Comparison of ENCODE assay signal across 8 cellular contexts in genomic region chr10:37857287-37858211, GRCh38. TPM values are rescaled to one million over a fixed set of nuclear protein-coding genes. Genes with fewer than 3 reads are reported as not detected.
A peak's percentile ranks its signal among the peaks of the same experiment; 100 is the strongest.
DNase-seq lines count a peak whose midpoint lies in the region; ATAC-seq and TF ChIP-seq lines count a peak whose summit lies in the region.

TSS of gene ZNF248 (minus strand) at chr10:37857610. CDS start at chr10:37856310, 1,300 bp downstream.

- H3K79me2 ChIP-seq in mammary epithelial cell (ENCODE audit: insufficient read depth, low read length) = peaks cover 21% of the 10 kb centered on the region

- H3K4me1 Mint-ChIP-seq in immature natural killer cell = peaks cover 20 to 54% of the 10 kb centered on the region in 2 donors

- peak within 1 kb of the TSS; percentile 78 for H3K9ac ChIP-seq in mammary epithelial cell (ENCODE audit: insufficient read depth, low read length)

- TF ChIP-seq CTCF in AG04449 (IDR thresholded peaks at IDR 0.05; ENCODE audit: insufficient read depth, low read length, missing control alignments) = no peak
- TF ChIP-seq CTCF in WERI-Rb-1 (IDR thresholded peaks at IDR 0.05; ENCODE audit: low read depth, low read length) = no peak
- TF ChIP-seq CTCF in mammary epithelial cell (conservative IDR thresholded peaks at IDR 0.05 in 1 of 2, IDR thresholded peaks at IDR 0.05 in 1 of 2; ENCODE audit: extremely low read depth in 1 of 2, insufficient read depth in 1 of 2, low read depth in 1 of 2, low read length in 2 of 2) = no peak

- H3K27me3 ChIP-seq in WERI-Rb-1 (ENCODE audit: insufficient read depth, low read depth, severe bottlenecking) (no peaks in the 10 kb centered on the region), mammary epithelial cell (ENCODE audit: insufficient read depth, low read length) (no peaks in the 10 kb centered on the region)

- H3K36me3 ChIP-seq in WERI-Rb-1 (peaks cover 3% of the 10 kb centered on the region), mammary epithelial cell (ENCODE audit: insufficient read depth, low read length) (no peaks in the 10 kb centered on the region)

- no peaks in the 10 kb centered on the region for H4K20me1 ChIP-seq in mammary epithelial cell (ENCODE audit: insufficient read depth, low read length)

- no peaks in the 10 kb centered on the region for H3K9me3 ChIP-seq in WERI-Rb-1 (ENCODE audit: severe bottlenecking)
- no peaks in the 10 kb centered on the region for H3K9me3 ChIP-seq in mammary epithelial cell (replicated peaks; ENCODE audit: insufficient read depth, low read length)

- peak within 1 kb of the TSS; percentile 85 to 96 (median 94) for H3K4me3 Mint-ChIP-seq in immature natural killer cell

- in situ Hi-C loops in mammary epithelial cell (cut with MboI; ENCODE audit: low sequenced_read_pairs in 2 of 2) = no loop called here

- peak within 1 kb of the TSS; percentile 76 to 98 (median 96) for H3K27ac Mint-ChIP-seq in immature natural killer cell

- H2AFZ ChIP-seq in mammary epithelial cell (ENCODE audit: low read depth, low read length) = peak within 1 kb of the TSS; percentile 89

- POLR2A ChIA-PET in AG04449 (lab: Yijun Ruan, JAX) = interaction anchor here (1.0 kb wide), 1 partner anchor 9 kb away, joined by 3 read pairs; no protein-coding TSS in a partner anchor

- peaks cover 11% of the 10 kb centered on the region for H3K4me1 ChIP-seq in mammary epithelial cell (ENCODE audit: insufficient read depth, low read length)

- H3K4me3 ChIP-seq in AG04449 (ENCODE audit: low read depth, low read length) (peak within 1 kb of the TSS; percentile 82), WERI-Rb-1 (ENCODE audit: low read depth, low read length) (peak within 1 kb of the TSS; percentile 84), mammary epithelial cell (replicated peaks in 1 of 3; ENCODE audit: insufficient read depth in 1 of 3, low read depth in 2 of 3, low read length in 3 of 3) (peak within 1 kb of the TSS; percentile 67 to 87 (median 72))

- 2% methylated on average over 26 of the region's 81 CpGs for WGBS in mammary epithelial cell (ENCODE audit: low coverage, missing lambda C conversion rate)

- no peaks in the 10 kb centered on the region for H3K9me3 Mint-ChIP-seq in immature natural killer cell

- H3K27ac ChIP-seq in WERI-Rb-1 (peak within 1 kb of the TSS; percentile 99), mammary epithelial cell (ENCODE audit: insufficient read depth, low read depth, low read length) (peak within 1 kb of the TSS; percentile 66)

- peak within 1 kb of the TSS; percentile 80 for H3K4me2 ChIP-seq in mammary epithelial cell (ENCODE audit: insufficient read depth, low read depth, low read length)

- intact Hi-C loops in mammary epithelial cell (cut with micrococcal nuclease) = loop anchor here (5.0 kb wide), 1 partner anchor 120 kb away; the partner anchor contains the start of gene ZNF25

- dilution Hi-C loops in mammary epithelial cell (cut with HindIII; ENCODE audit: low sequenced_read_pairs) = no loop called here

- DNase-seq in AG04449 (ENCODE audit: low read depth, low spot score) (peak; percentile 85), NCI-H2196 (lab: John Stamatoyannopoulos, UW; ENCODE audit: unreplicated experiment) (peak; percentile 85), WERI-Rb-1 (peak; percentile 97), mammary epithelial cell (peak; percentile 93), immature natural killer cell (peak; percentile 94 to 96 (median 96))
- peak; percentile 84 to 91 (median 87) for DNase-seq in stimulated activated CD4-positive, alpha-beta T cell treated with anti-CD3 and anti-CD28 coated beads, Interleukin-12 subunit alpha, Interleukin-12 subunit beta, amount 100 ng/mL, for 48 hours (ENCODE audit: low read depth in 2 of 3, low spot score in 1 of 3)

- BruUV-seq in mammary epithelial cell (replicated peaks; lab: Mats Ljungman, UMichigan) = TSS peak; percentile 77

- peaks cover 5 to 9% (median 8%) of the 10 kb centered on the region in 3 donors for H3K27me3 Mint-ChIP-seq in immature natural killer cell (ENCODE audit: low read depth in 3 of 3)

- H3K36me3 Mint-ChIP-seq in immature natural killer cell = peaks cover 0 to 9% (median 9%) of the 10 kb centered on the region in 3 donors

- ATAC-seq in GM18873 (IDR thresholded peaks at IDR 0.05; ENCODE audit: low FRiP score, unreplicated experiment) (peak; percentile 94), HG03135 (IDR thresholded peaks at IDR 0.05; ENCODE audit: unreplicated experiment) (peak; percentile 96)

- CTCF ChIA-PET in AG04449 (lab: Yijun Ruan, JAX) = interaction anchor here (1.0 to 1.1 kb wide), 3 partner anchors 9 to 119 kb away, joined by 3 read pairs; partner anchors contain the start of gene ZNF25
- CTCF ChIA-PET in mammary epithelial cell (lab: Charles Lee; ENCODE audit: low non-redundant PET) = no interaction called here

RNA-seq across cellular contexts. Expression of gene ZNF248, which starts in this region (rescaled TPM):
- total RNA-seq in mammary epithelial cell = 1 to 10 TPM; 5.9 to 8.2 TPM
- polyA plus RNA-seq in mammary epithelial cell (2.9 TPM), immature natural killer cell (1 to 10 TPM in 2 of 3 donors, under 1 TPM in 1; 0.53 to 4.4 (median 2.7) TPM)
- not detected for polyA minus RNA-seq in mammary epithelial cell

Comparison
In these comparisons a context has a peak if more than half of its experiments do, and no peak if none do; other contexts are left out.
1. Peak in every context shown above with its lines: DNase-seq, ATAC-seq, H3K4me3 ChIP-seq and H3K27ac ChIP-seq.